Comparison of ENCODE assay signal across 34 cellular contexts in the genomic region with DNA sequence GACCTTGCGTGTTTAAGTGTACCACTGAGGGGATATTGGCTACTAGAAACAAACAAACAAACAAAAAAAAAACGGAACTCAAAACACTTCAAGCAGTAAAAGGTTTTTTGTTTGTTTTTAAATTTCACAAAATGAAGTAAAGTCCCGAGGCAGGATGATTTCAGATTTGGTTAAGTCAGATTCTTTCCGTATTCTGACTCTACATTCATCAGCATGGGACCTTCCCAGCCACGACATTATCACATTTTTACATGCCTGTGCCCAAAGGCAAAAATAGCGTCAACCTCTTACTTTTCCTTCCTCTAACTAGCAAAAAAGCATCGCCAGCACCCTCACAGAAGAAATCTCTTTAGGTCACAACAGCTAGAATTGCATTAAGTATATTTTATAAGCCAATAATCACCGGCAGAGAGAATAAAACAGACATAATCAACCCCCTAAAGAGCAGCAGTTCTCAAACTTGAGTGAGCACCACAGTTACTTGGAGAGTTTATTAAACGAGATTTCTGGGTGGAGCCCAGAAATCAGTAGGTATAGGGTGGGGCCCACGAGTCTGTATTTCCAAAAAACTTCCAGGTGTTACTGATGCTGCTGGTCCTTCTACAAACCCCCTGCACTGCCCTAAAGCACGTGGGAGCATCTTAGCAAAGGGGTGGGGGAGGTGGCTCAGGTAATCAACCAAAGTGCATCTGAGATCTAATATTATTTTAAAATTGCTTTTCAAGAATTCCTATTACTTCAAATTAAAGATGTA.
"Had no signal": no experiment of that assay in that cellular context is flagged by ENCODE, and none has a peak within 500 bp of the region (broad histone marks: within the 10 kb centered on the region; RNA-seq: fewer than 3 reads in every experiment).

No MANE protein-coding gene starts in this region.

- ATAC-seq: activated CD4-positive, CD25-positive, alpha-beta regulatory T cell treated with anti-CD3 and anti-CD28 coated beads, Interleukin-2, amount 50 U/mL, for 24 hours; activated CD8-positive, alpha-beta memory T cell treated with anti-CD3 and anti-CD28 coated beads, Interleukin-2, amount 10 ng/mL, durations not matched to agents 7 days and 5 days; activated CD8-positive, alpha-beta T cell treated with anti-CD3 and anti-CD28 coated beads, Interleukin-2, amount 10 ng/mL, durations not matched to agents 7 days and 5 days; activated naive CD8-positive, alpha-beta T cell treated with anti-CD3 and anti-CD28 coated beads, Interleukin-2, amount 50 U/mL, for 24 hours; body of pancreas; effector memory CD8-positive, alpha-beta T cell; gastroesophageal sphincter; heart right ventricle; T-helper 17 cell had no signal

- H3K27me3 Mint-ChIP-seq: activated B cell treated with CpG ODN at 0.5 μM for 24 hours; activated CD4-positive, alpha-beta memory T cell treated with anti-CD3 and anti-CD28 coated beads for 36 hours; activated CD8-positive, alpha-beta memory T cell treated with anti-CD3 and anti-CD28 coated beads, Interleukin-2, amount 10 ng/mL, durations not matched to agents 7 days and 5 days; activated naive CD8-positive, alpha-beta T cell treated with anti-CD3 and anti-CD28 coated beads for 36 hours; activated naive CD8-positive, alpha-beta T cell treated with anti-CD3 and anti-CD28 coated beads, Interleukin-2, amount 50 U/mL, for 24 hours; effector memory CD8-positive, alpha-beta T cell; T-helper 17 cell had no signal

- H3K4me1 ChIP-seq: adrenal gland, body of pancreas, esophagus squamous epithelium, gastroesophageal sphincter, heart right ventricle had no signal

- H3K27me3 ChIP-seq: adrenal gland, body of pancreas, esophagus squamous epithelium, gastroesophageal sphincter, heart right ventricle had no signal

- H3K9me3 ChIP-seq: adrenal gland, body of pancreas, gastroesophageal sphincter had no signal

- H3K36me3 Mint-ChIP-seq: activated CD4-positive, alpha-beta memory T cell treated with anti-CD3 and anti-CD28 coated beads for 36 hours; activated CD8-positive, alpha-beta memory T cell treated with anti-CD3 and anti-CD28 coated beads, Interleukin-2, amount 10 ng/mL, durations not matched to agents 7 days and 5 days; activated naive CD4-positive, alpha-beta T cell treated with anti-CD3 and anti-CD28 coated beads, Interleukin-2, amount 50 U/mL, for 24 hours; activated naive CD8-positive, alpha-beta T cell treated with anti-CD3 and anti-CD28 coated beads for 36 hours had no signal

- H3K27ac Mint-ChIP-seq: activated B cell treated with CpG ODN at 0.5 μM for 24 hours; activated CD4-positive, alpha-beta memory T cell treated with anti-CD3 and anti-CD28 coated beads for 36 hours; activated CD8-positive, alpha-beta memory T cell treated with anti-CD3 and anti-CD28 coated beads, Interleukin-2, amount 10 ng/mL, durations not matched to agents 7 days and 5 days; activated CD8-positive, alpha-beta T cell treated with anti-CD3 and anti-CD28 coated beads, Interleukin-2, amount 10 ng/mL, durations not matched to agents 7 days and 5 days; activated naive CD4-positive, alpha-beta T cell treated with anti-CD3 and anti-CD28 coated beads for 36 hours; activated naive CD4-positive, alpha-beta T cell treated with anti-CD3 and anti-CD28 coated beads, Interleukin-2, amount 50 U/mL, for 24 hours; activated naive CD8-positive, alpha-beta T cell treated with anti-CD3 and anti-CD28 coated beads for 36 hours; activated naive CD8-positive, alpha-beta T cell treated with anti-CD3 and anti-CD28 coated beads, Interleukin-2, amount 50 U/mL, for 24 hours; activated T-helper 1 cell treated with anti-CD3 and anti-CD28 coated beads, Interleukin-12 subunit alpha, Interleukin-12 subunit beta, Interleukin-2, Interleukin-4 antibody, amounts not matched to agents 30 ng/mL and 10 ng/mL and 1 ng/mL, durations not matched to agents 14 hours and 24 hours and 36 hours; activated T-helper 2 cell treated with anti-CD3 and anti-CD28 coated beads, Interferon-gamma antibody, Interleukin-2, Interleukin-4, amounts not matched to agents 10 μg/mL and 5 μg/mL and 100 μg/mL, durations not matched to agents 14 hours and 24 hours and 36 hours; effector memory CD8-positive, alpha-beta T cell; T-helper 17 cell; T-helper 2 cell treated with Interferon-gamma antibody and Interleukin-4, amounts not matched to agents 5 μg/mL and 100 μg/mL, for 36 hours had no signal

- H3K36me3 ChIP-seq: adrenal gland, esophagus squamous epithelium, gastroesophageal sphincter, heart right ventricle, WERI-Rb-1 had no signal

- H3K27ac ChIP-seq: adrenal gland, body of pancreas, esophagus squamous epithelium, gastroesophageal sphincter, heart right ventricle, WERI-Rb-1 had no signal

- H3K4me1 Mint-ChIP-seq: activated B cell treated with CpG ODN at 0.5 μM for 24 hours; activated CD8-positive, alpha-beta memory T cell treated with anti-CD3 and anti-CD28 coated beads, Interleukin-2, amount 10 ng/mL, durations not matched to agents 7 days and 5 days; activated naive CD4-positive, alpha-beta T cell treated with anti-CD3 and anti-CD28 coated beads, Interleukin-2, amount 50 U/mL, for 24 hours; activated naive CD8-positive, alpha-beta T cell treated with anti-CD3 and anti-CD28 coated beads for 36 hours; activated naive CD8-positive, alpha-beta T cell treated with anti-CD3 and anti-CD28 coated beads, Interleukin-2, amount 50 U/mL, for 24 hours; T-helper 17 cell had no signal

- H3K4me3 Mint-ChIP-seq: activated B cell treated with CpG ODN at 0.5 μM for 24 hours; activated CD4-positive, alpha-beta memory T cell treated with anti-CD3 and anti-CD28 coated beads for 36 hours; activated CD8-positive, alpha-beta memory T cell treated with anti-CD3 and anti-CD28 coated beads, Interleukin-2, amount 10 ng/mL, durations not matched to agents 7 days and 5 days; activated CD8-positive, alpha-beta T cell treated with anti-CD3 and anti-CD28 coated beads, Interleukin-2, amount 10 ng/mL, durations not matched to agents 7 days and 5 days; activated naive CD4-positive, alpha-beta T cell treated with anti-CD3 and anti-CD28 coated beads for 36 hours; activated naive CD4-positive, alpha-beta T cell treated with anti-CD3 and anti-CD28 coated beads, Interleukin-2, amount 50 U/mL, for 24 hours; activated naive CD8-positive, alpha-beta T cell treated with anti-CD3 and anti-CD28 coated beads for 36 hours; activated naive CD8-positive, alpha-beta T cell treated with anti-CD3 and anti-CD28 coated beads, Interleukin-2, amount 50 U/mL, for 24 hours; activated T-helper 1 cell treated with anti-CD3 and anti-CD28 coated beads, Interleukin-12 subunit alpha, Interleukin-12 subunit beta, Interleukin-2, Interleukin-4 antibody, amounts not matched to agents 30 ng/mL and 10 ng/mL and 1 ng/mL, durations not matched to agents 14 hours and 24 hours and 36 hours; effector memory CD8-positive, alpha-beta T cell; T-helper 17 cell; T-helper 2 cell treated with Interferon-gamma antibody and Interleukin-4, amounts not matched to agents 5 μg/mL and 100 μg/mL, for 36 hours had no signal

- DNase-seq: activated B cell treated with CpG ODN at 0.5 μM for 24 hours; activated CD4-positive, alpha-beta memory T cell treated with anti-CD3 and anti-CD28 coated beads for 36 hours; activated CD4-positive, alpha-beta T cell treated with anti-CD3 and anti-CD28 coated beads for 48 hours; activated CD8-positive, alpha-beta memory T cell treated with anti-CD3 and anti-CD28 coated beads, Interleukin-2, amount 10 ng/mL, durations not matched to agents 7 days and 5 days; activated CD8-positive, alpha-beta memory T cell treated with anti-CD3 and anti-CD28 coated beads, Interleukin-2, amount 50 U/mL, for 4 hours; activated CD8-positive, alpha-beta T cell treated with anti-CD3 and anti-CD28 coated beads, Interleukin-2, amount 10 ng/mL, durations not matched to agents 7 days and 5 days; activated effector memory CD4-positive, alpha-beta T cell treated with anti-CD3 and anti-CD28 coated beads, Interleukin-2, amount 50 U/mL, for 16 hours; activated naive CD4-positive, alpha-beta T cell treated with anti-CD3 and anti-CD28 coated beads for 36 hours; activated naive CD8-positive, alpha-beta T cell treated with anti-CD3 and anti-CD28 coated beads for 36 hours; activated naive CD8-positive, alpha-beta T cell treated with anti-CD3 and anti-CD28 coated beads, Interleukin-2, amount 50 U/mL, for 24 hours; activated T-cell treated with anti-CD3 and anti-CD28 coated beads, Interleukin-2, amount 50 U/mL, for 1 hour; activated T-cell treated with anti-CD3 and anti-CD28 coated beads, Interleukin-2, amount 50 U/mL, for 48 hours; adrenal gland; amygdala; aorta; body of pancreas; caudate nucleus; cortex of kidney; dermis blood vessel endothelial cell; effector CD4-positive, alpha-beta T cell; effector memory CD8-positive, alpha-beta T cell; erythroblast; esophagus squamous epithelium; foreskin melanocyte; heart right ventricle; T-helper 17 cell; T1000; WERI-Rb-1 had no signal

- H3K4me3 ChIP-seq: adrenal gland, body of pancreas, esophagus squamous epithelium, gastroesophageal sphincter, heart right ventricle had no signal
